In genomic region chr19:55643003-55643732, GRCh38 we compare ENCODE assay signal across 8 cellular contexts. TPM values are rescaled to one million over a fixed set of nuclear protein-coding genes. Genes with fewer than 3 reads are reported as not detected.
DNase-seq lines count a peak whose midpoint lies in the region; ATAC-seq, FAIRE-seq and TF ChIP-seq lines count a peak whose summit lies in the region.

Gene ZNF581, plus strand, starts transcription at chr19:55643649. Its CDS starts 923 bp downstream, at chr19:55644572.

- CTCF ChIA-PET in HEK293 (lab: Yijun Ruan, JAX) = interaction anchor here (0.7 to 1.9 kb wide), 3 partner anchors 9 to 10 kb away, joined by 3 to 8 read pairs (median 3); no protein-coding TSS in a partner anchor

- H3K4me1 ChIP-seq in HEK293 (ENCODE audit: control insufficient read depth, insufficient read depth, low read length) = peaks cover 27% of the 10 kb centered on the region
- H3K4me1 ChIP-seq in spleen = peaks cover 33 to 100% (median 86%) of the 10 kb centered on the region in 6 donors

- TF ChIP-seq POLR2A in spleen (IDR thresholded peaks at IDR 0.05) = peak in 1 of 3 donors; percentile 36

- intact Hi-C loops in spleen (cut with DNase I; ENCODE audit: low total_unique reads) = no loop called here

- peak; percentile 86 for DNase-seq in D721Med (ENCODE audit: insufficient read length, low spot score)
- peak; percentile 85 for DNase-seq in NCI-H226
- peak; percentile 50 to 69 (median 56) for DNase-seq in activated CD4-positive, CD25-positive, alpha-beta regulatory T cell (lab: John Stamatoyannopoulos, UW)
- peak in 53 of 61 donors; percentile 9 to 82 (median 61) for DNase-seq in caudate nucleus (lab: John Stamatoyannopoulos, UW)
- peak; percentile 87 for DNase-seq in iris pigment epithelial cell (ENCODE audit: low read depth)
- peak; percentile 94 for DNase-seq in spleen

- no peak for FAIRE-seq in D721Med (lab: Jason Lieb, UNC)

- H3K9me3 ChIP-seq in HEK293 (ENCODE audit: control insufficient read depth, insufficient read depth, low read depth, low read length) (no peaks in the 10 kb centered on the region), spleen (no peaks in the 10 kb centered on the region)

- 0 to 3% (median 3%) methylated on average over 25 to 42 of the region's 42 CpGs for WGBS in spleen, 5 donors

- H3K36me3 ChIP-seq in HEK293 (ENCODE audit: control insufficient read depth in 2 of 2, insufficient read depth in 1 of 2, low read length in 2 of 2) (peaks cover 17 to 22% of the 10 kb centered on the region in 2 experiments; a peak in 2 of 3 replicates), spleen (peaks cover 0 to 24% (median 15%) of the 10 kb centered on the region in 6 donors)

- POLR2A ChIA-PET in HEK293 (lab: Yijun Ruan, JAX) = interaction anchor here (1.0 to 2.2 kb wide), 7 partner anchors 9 to 31 kb away, joined by 3 to 36 read pairs (median 5); partner anchors contain the start of genes U2AF2 and ZNF784

- TF ChIP-seq CTCF in D721Med (IDR thresholded peaks at IDR 0.05; ENCODE audit: insufficient read depth, missing control alignments) = no peak
- TF ChIP-seq CTCF in HEK293 (tag by site-specific recombination; IDR thresholded peaks at IDR 0.05) = no peak
- peak in 1 of 11 experiments; percentile 10 for TF ChIP-seq CTCF in spleen (IDR thresholded peaks at IDR 0.05 in 8 of 11, conservative IDR thresholded peaks at IDR 0.05 in 3 of 11)

- H3K4me3 ChIP-seq in HEK293 (ENCODE audit: low read depth, low read length) (peak within 1 kb of the TSS; percentile 61), spleen (peak within 1 kb of the TSS; percentile 61 to 96 (median 78))

- no peak for ATAC-seq in GM19328 (IDR thresholded peaks at IDR 0.05; ENCODE audit: unreplicated experiment)

- H3K27me3 ChIP-seq in spleen (replicated peaks in 1 of 7) = peaks cover 0 to 15% (median 0%) of the 10 kb centered on the region in 7 donors

- H3K27ac ChIP-seq in HEK293 (ENCODE audit: extremely low read depth, low read depth, low read length) = peak within 1 kb of the TSS; percentile 83
- H3K27ac ChIP-seq in caudate nucleus (ENCODE audit: low read depth, low read length) = peak within 1 kb of the TSS; percentile 58
- H3K27ac ChIP-seq in spleen = peak within 1 kb of the TSS; percentile 88 to 94 (median 92)

TF ChIP-seq in HEK293, 187 proteins besides CTCF, POLR2A, EP300 and RAD21 (continues in another document):
- TF ChIP-seq YY1 (tag by site-specific recombination; IDR thresholded peaks at IDR 0.05) (peak; percentile 76), ZNF670 (tag by site-specific recombination; IDR thresholded peaks at IDR 0.05; ENCODE audit: low read depth) (no peak), WT1 (tag by site-specific recombination; IDR thresholded peaks at IDR 0.05) (peak; percentile 48; the same call in 1 of the 2 replicates), REPIN1 (tag by site-specific recombination; IDR thresholded peaks at IDR 0.05; ENCODE audit: low read depth) (0 out of 2 replicates have a peak, but pooled peaks have one; percentile 22), SP3 (tag by site-specific recombination; IDR thresholded peaks at IDR 0.05) (peak; percentile 95), ZNF155 (tag by site-specific recombination; IDR thresholded peaks at IDR 0.05) (no peak), SCRT2 (tag by site-specific recombination; IDR thresholded peaks at IDR 0.05) (no peak), ZFP41 (tag by site-specific recombination; IDR thresholded peaks at IDR 0.05; ENCODE audit: borderline replicate concordance) (no peak), ZNF837 (tag by site-specific recombination; IDR thresholded peaks at IDR 0.05) (no peak; the same call in 1 of the 2 replicates), HOXC10 (CRISPR knock-in tag; IDR thresholded peaks at IDR 0.05) (peak; percentile 91; the same call in 1 of the 2 replicates), ZNF426 (tag by site-specific recombination; IDR thresholded peaks at IDR 0.05) (no peak), ZNF623 (tag by site-specific recombination; IDR thresholded peaks at IDR 0.05) (no peak; the same call in 1 of the 2 replicates), KLF10 (tag by site-specific recombination; IDR thresholded peaks at IDR 0.05) (peak; percentile 83), ZNF658 (tag by site-specific recombination; IDR thresholded peaks at IDR 0.05) (no peak), ZNF585B (tag by site-specific recombination; IDR thresholded peaks at IDR 0.05) (no peak), ZNF416 (tag by site-specific recombination; IDR thresholded peaks at IDR 0.05) (no peak; the same call in 1 of the 2 replicates), ZNF514 (tag by site-specific recombination; IDR thresholded peaks at IDR 0.05) (no peak), ZNF629 (tag by site-specific recombination; IDR thresholded peaks at IDR 0.05) (peak; percentile 73), OSR2 (tag by site-specific recombination; IDR thresholded peaks at IDR 0.05) (0 out of 2 replicates have a peak, but pooled peaks have one; percentile 14), GLIS2 (tag by site-specific recombination; IDR thresholded peaks at IDR 0.05) (peak; percentile 38; the same call in 1 of the 2 replicates), ZNF513 (tag by site-specific recombination; IDR thresholded peaks at IDR 0.05) (peak; percentile 61; the same call in 1 of the 2 replicates), PRDM2 (tag by site-specific recombination; IDR thresholded peaks at IDR 0.05; ENCODE audit: borderline replicate concordance) (no peak), ZNF26 (tag by site-specific recombination; IDR thresholded peaks at IDR 0.05) (no peak), ZNF202 (tag by site-specific recombination; IDR thresholded peaks at IDR 0.05; ENCODE audit: borderline replicate concordance) (no peak)

RNA-seq across cellular contexts. Expression of gene ZNF581, which starts in this region (rescaled TPM):
- 10 to 100 TPM; 21.4 to 34.9 (median 27.2) TPM for total RNA-seq in spleen
- 10 to 100 TPM; 39.8 to 46.5 (median 43.6) TPM for polyA plus RNA-seq in spleen
